ENCODE assay signal across 9 cellular contexts in genomic region chr5:96226941-96227552, GRCh38.
A peak's percentile ranks its signal among the peaks of the same experiment; 100 is the strongest.
DNase-seq lines count a peak whose midpoint lies in the region; ATAC-seq and TF ChIP-seq lines count a peak whose summit lies in the region.
"Had no signal": no experiment of that assay in that cellular context is flagged by ENCODE, and none has a peak within 500 bp of the region (broad histone marks: within the 10 kb centered on the region; RNA-seq: fewer than 3 reads in every experiment).

No MANE protein-coding gene starts in this region.

- peaks cover 10% of the 10 kb centered on the region for H3K4me1 Mint-ChIP-seq in nephron

- DNase-seq in AG09309 (ENCODE audit: low read depth) (peak; percentile 94), fibroblast of gingiva (ENCODE audit: low read depth) (peak; percentile 97), UCSD-AML1 (lab: John Stamatoyannopoulos, UW; ENCODE audit: unreplicated experiment) (no peak)
- DNase-seq in central memory CD4-positive, alpha-beta T cell: no peak
- DNase-seq: effector memory CD8-positive, alpha-beta T cell had no signal

- H3K9me3 Mint-ChIP-seq in nephron: peaks cover 3% of the 10 kb centered on the region

- no peak overlapping the region for H3K4me3 Mint-ChIP-seq in nephron
- H3K4me3 Mint-ChIP-seq: effector memory CD8-positive, alpha-beta T cell had no signal

- H3K4me3 ChIP-seq in AG09309 (ENCODE audit: control insufficient read depth, low read depth, low read length): no peak overlapping the region

- no peaks in the 10 kb centered on the region for H3K36me3 Mint-ChIP-seq in nephron (ENCODE audit: low read depth)

- TF ChIP-seq CTCF in AG09309 (IDR thresholded peaks at IDR 0.05; ENCODE audit: control insufficient read depth, insufficient read depth, low read depth, low read length, missing control alignments) (no peak), nephron (IDR thresholded peaks at IDR 0.05; ENCODE audit: unreplicated experiment in 3 of 3) (no peak)

- peak overlapping the region; percentile 23 to 71 (median 60) for H3K27ac Mint-ChIP-seq in nephron
- H3K27ac Mint-ChIP-seq: effector memory CD8-positive, alpha-beta T cell had no signal

- no peak for ATAC-seq in HG03571 (IDR thresholded peaks at IDR 0.05; ENCODE audit: unreplicated experiment)
- no peak for ATAC-seq in HG03159 (IDR thresholded peaks at IDR 0.05; ENCODE audit: unreplicated experiment)
- ATAC-seq: effector memory CD8-positive, alpha-beta T cell had no signal

- H3K27me3 Mint-ChIP-seq in nephron (ENCODE audit: low read depth): no peaks in the 10 kb centered on the region

TF ChIP-seq in PFSK-1, 5 proteins besides CTCF, POLR2A, EP300 and RAD21:
- TF ChIP-seq FOXP2 (optimal IDR thresholded peaks at IDR 0.05; ENCODE audit: borderline replicate concordance, extremely low read depth, extremely low read length, insufficient read depth): peak; percentile 14
- no peak for TF ChIP-seq TAF1 (IDR thresholded peaks at IDR 0.05; ENCODE audit: borderline replicate concordance, insufficient read depth, low read length)
TF ChIP-seq in PFSK-1: peak in this region for 1.

Comparison
In these comparisons a context has a peak if more than half of its experiments do, and no peak if none do; other contexts are left out.
1. DNase-seq: peak in AG09309 (single experiment) and fibroblast of gingiva (single experiment); none in central memory CD4-positive, alpha-beta T cell (single experiment) and UCSD-AML1 (single experiment).